Comparison of ENCODE assay signal across 9 cellular contexts in genomic region chr19:50794074-50794777, GRCh38. TPM values are rescaled to one million over a fixed set of nuclear protein-coding genes. Genes with fewer than 3 reads are reported as not detected.
DNase-seq lines count a peak whose midpoint lies in the region; ATAC-seq and TF ChIP-seq lines count a peak whose summit lies in the region.
"Had no signal": no experiment of that assay in that cellular context is flagged by ENCODE, and none has a peak within 500 bp of the region (broad histone marks: within the 10 kb centered on the region; RNA-seq: fewer than 3 reads in every experiment).

No MANE protein-coding gene starts in this region.

- H3K27me3 ChIP-seq in body of pancreas: no peaks in the 10 kb centered on the region
- H3K27me3 ChIP-seq in upper lobe of left lung: no peaks in the 10 kb centered on the region

- H3K4me1 ChIP-seq in body of pancreas: peaks cover 5% of the 10 kb centered on the region
- H3K4me1 ChIP-seq in upper lobe of left lung: no peaks in the 10 kb centered on the region

- H3K27ac ChIP-seq in 22Rv1 (peak overlapping the region; percentile 98), body of pancreas (no peak overlapping the region), upper lobe of left lung (no peak overlapping the region)

- ATAC-seq in body of pancreas: peak; percentile 56
- ATAC-seq in GM21723 (IDR thresholded peaks at IDR 0.05; ENCODE audit: unreplicated experiment): no peak
- no peak for ATAC-seq in GM21360 (IDR thresholded peaks at IDR 0.05; ENCODE audit: unreplicated experiment)
- ATAC-seq in upper lobe of left lung (ENCODE audit: low FRiP score in 2 of 2): no peak
- ATAC-seq in HG03571 (IDR thresholded peaks at IDR 0.05; ENCODE audit: unreplicated experiment): no peak

- 18 to 26% methylated on average over 10 to 11 of the region's 11 CpGs for WGBS in body of pancreas, 2 donors
- WGBS in upper lobe of left lung, 2 donors: 35 to 37% methylated on average over 8 to 11 of the region's 11 CpGs

- TF ChIP-seq EP300 in upper lobe of left lung (IDR thresholded peaks at IDR 0.05): no peak

- peak; percentile 47 for DNase-seq in EL
- DNase-seq in NCI-H524 (lab: John Stamatoyannopoulos, UW): peak; percentile 90 to 95
- peak; percentile 45 to 69 (median 55) for DNase-seq in body of pancreas
- DNase-seq in upper lobe of left lung: no peak

- TF ChIP-seq POLR2A in body of pancreas (IDR thresholded peaks at IDR 0.05): peak in 1 of 3 donors; percentile 13
- no peak for TF ChIP-seq POLR2A in upper lobe of left lung (IDR thresholded peaks at IDR 0.05)

- intact Hi-C loops in body of pancreas (cut with DNase I): no loop called here

- TF ChIP-seq CTCF in 22Rv1 (IDR thresholded peaks at IDR 0.05): no peak
- peak in 5 of 7 experiments; percentile 13 to 63 (median 44) for TF ChIP-seq CTCF in body of pancreas (IDR thresholded peaks at IDR 0.05)
- no peak for TF ChIP-seq CTCF in upper lobe of left lung (IDR thresholded peaks at IDR 0.05)

- H3K9me3 ChIP-seq in body of pancreas: no peaks in the 10 kb centered on the region
- no peaks in the 10 kb centered on the region for H3K9me3 ChIP-seq in upper lobe of left lung

- H3K4me3 ChIP-seq in body of pancreas: no peak overlapping the region
- no peak overlapping the region for H3K4me3 ChIP-seq in upper lobe of left lung

- H3K36me3 ChIP-seq in body of pancreas (replicated peaks in 1 of 2; ENCODE audit: insufficient read depth in 1 of 2, low read depth in 2 of 2): peaks cover 0 to 7% of the 10 kb centered on the region in 2 donors
- peaks cover 9 to 29% (median 21%) of the 10 kb centered on the region in 4 donors for H3K36me3 ChIP-seq in upper lobe of left lung

RNA-seq across cellular contexts. Expression of gene ACP4, which starts 4.0 kb away (rescaled TPM):
- total RNA-seq in body of pancreas (not detected), upper lobe of left lung (not detected)
- total RNA-seq: mononuclear cell had no signal

RNA-seq across cellular contexts. Expression of gene GPR32, which starts 24.0 kb away (rescaled TPM):
- total RNA-seq in body of pancreas (not detected), upper lobe of left lung (not detected)
- total RNA-seq: mononuclear cell had no signal

RNA-seq across cellular contexts. Expression of gene KLK1, which starts 29.4 kb away (rescaled TPM):
- total RNA-seq in body of pancreas: 100 to 1,000 TPM; 937 to 947 TPM
- 1 to 10 TPM in 3 of 6 donors, not detected in 3; 1.3 to 3.3 (median 2.0) TPM for total RNA-seq in upper lobe of left lung
- total RNA-seq: mononuclear cell had no signal

RNA-seq across cellular contexts. Expression of gene KLK15, which starts 39.1 kb away (rescaled TPM):
- not detected for total RNA-seq in body of pancreas
- total RNA-seq in upper lobe of left lung: not detected
- total RNA-seq: mononuclear cell had no signal

Comparison
In these comparisons a context has a peak if more than half of its experiments do, and no peak if none do; other contexts are left out.
1. CTCF ChIP-seq: peak in body of pancreas (5 of 7); none in 22Rv1 (single experiment) and upper lobe of left lung (0 of 6).
2. DNase-seq: peak in EL (single experiment), NCI-H524 (2 of 2) and body of pancreas (4 of 4); none in upper lobe of left lung (0 of 2).
3. RNA of gene KLK1, which starts 29.4 kb away (total RNA-seq): 937 to 947 TPM in body of pancreas; 1.3 to 3.3 TPM in upper lobe of left lung; every median in the first group is over 100 times any median in the second.